1 cellular context compared by ENCODE assay signal in genomic region chr10:124086097-124086710, GRCh38.
TF ChIP-seq lines count a peak whose summit lies in the region.

No MANE protein-coding gene starts in this region.

TF ChIP-seq in H1, 55 proteins besides CTCF, POLR2A, EP300 and RAD21:
- TF ChIP-seq GTF2F1 (IDR thresholded peaks at IDR 0.05; ENCODE audit: borderline replicate concordance, low read depth, low read length) (no peak), SIX5 (IDR thresholded peaks at IDR 0.05; ENCODE audit: low read depth, low read length) (no peak), KDM1A (IDR thresholded peaks at IDR 0.05; ENCODE audit: borderline replicate concordance, low read length) (no peak), SIN3A (conservative IDR thresholded peaks at IDR 0.05 in 1 of 2, IDR thresholded peaks at IDR 0.05 in 1 of 2; ENCODE audit: low read depth in 1 of 2, low read length in 2 of 2) (no peak), SP1 (IDR thresholded peaks at IDR 0.05; ENCODE audit: low read depth, low read length) (no peak), KDM4A (IDR thresholded peaks at IDR 0.05; ENCODE audit: low read depth, low read length, severe bottlenecking) (no peak), CBX8 (IDR thresholded peaks at IDR 0.05; ENCODE audit: borderline replicate concordance, low read depth, low read length) (no peak), BACH1 (IDR thresholded peaks at IDR 0.05; ENCODE audit: low read length) (no peak), ATF2 (IDR thresholded peaks at IDR 0.05; ENCODE audit: low read length) (no peak), NRF1 (IDR thresholded peaks at IDR 0.05; ENCODE audit: low read depth, low read length) (no peak)
